ENCODE assay signal across 10 cellular contexts in the genomic region with DNA sequence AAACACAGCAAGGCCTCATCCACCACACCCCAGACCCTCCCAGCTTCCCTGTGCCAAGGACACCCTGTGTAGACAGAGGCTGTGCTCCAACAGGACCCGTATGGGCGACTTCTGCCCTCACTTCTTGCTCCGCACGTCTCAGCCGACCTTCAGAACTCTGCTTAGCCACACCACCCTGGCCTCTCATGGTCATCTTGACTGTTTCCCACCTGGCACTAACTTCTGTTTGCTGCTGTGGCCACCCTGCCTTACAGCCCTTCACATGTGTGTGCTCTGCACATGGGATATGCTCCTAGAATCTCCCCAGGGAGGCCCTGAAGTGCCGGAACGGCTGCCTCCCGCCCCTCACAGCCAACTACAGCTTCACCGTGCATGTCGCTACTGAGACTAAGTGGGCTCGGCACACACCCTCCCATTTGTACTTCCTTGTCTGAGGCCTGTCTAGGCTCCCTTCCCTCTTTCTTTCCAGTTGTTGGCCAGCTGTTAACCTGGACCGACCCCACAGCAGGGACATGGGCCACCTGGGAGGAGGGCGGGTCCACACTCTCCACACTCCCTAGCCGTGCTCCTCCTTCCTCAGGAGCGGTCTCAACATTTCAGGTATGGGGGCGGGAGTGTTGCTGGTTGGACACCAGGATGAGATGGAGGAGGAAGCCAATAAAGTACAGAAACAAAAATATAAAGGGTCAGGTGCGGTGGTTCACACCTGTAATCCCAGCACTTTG.
A peak's percentile ranks its signal among the peaks of the same experiment; 100 is the strongest.
DNase-seq lines count a peak whose midpoint lies in the region; ATAC-seq and TF ChIP-seq lines count a peak whose summit lies in the region.
"Had no signal": no experiment of that assay in that cellular context is flagged by ENCODE, and none has a peak within 500 bp of the region (broad histone marks: within the 10 kb centered on the region; RNA-seq: fewer than 3 reads in every experiment).

No MANE protein-coding gene starts in this region.

- H3K4me1 Mint-ChIP-seq in activated CD4-positive, alpha-beta memory T cell treated with anti-CD3 and anti-CD28 coated beads, Interleukin-2, amount 10 ng/mL, durations not matched to agents 7 days and 5 days, result peaks cover 24% of the 10 kb centered on the region
- peaks cover 5% of the 10 kb centered on the region for H3K4me1 Mint-ChIP-seq in activated CD4-positive, alpha-beta memory T cell treated with anti-CD3 and anti-CD28 coated beads for 36 hours (ENCODE audit: low read depth)
- peaks cover 38 to 56% of the 10 kb centered on the region in 2 donors for H3K4me1 Mint-ChIP-seq in stimulated activated naive B cell treated with anti-CD40 and anti-IgM and Interleukin-4, amounts not matched to agents 10 μg/mL and 1 μg/mL and 100 μg/mL, for 72 hours

- POLR2A ChIA-PET in activated CD4-positive, alpha-beta memory T cell treated with anti-CD3 and anti-CD28 coated beads, Interleukin-2, amount 10 ng/mL, durations not matched to agents 7 days and 5 days (lab: Charles Lee), result no interaction called here
- POLR2A ChIA-PET in activated CD4-positive, alpha-beta memory T cell treated with anti-CD3 and anti-CD28 coated beads for 36 hours (lab: Charles Lee), result no interaction called here

- CTCF ChIA-PET in activated CD4-positive, alpha-beta memory T cell treated with anti-CD3 and anti-CD28 coated beads, Interleukin-2, amount 10 ng/mL, durations not matched to agents 7 days and 5 days (lab: Charles Lee), result no interaction called here
- CTCF ChIA-PET in activated CD4-positive, alpha-beta memory T cell treated with anti-CD3 and anti-CD28 coated beads for 36 hours (lab: Charles Lee), result no interaction called here

- peak overlapping the region; percentile 6 for H3K27ac Mint-ChIP-seq in activated CD4-positive, alpha-beta memory T cell treated with anti-CD3 and anti-CD28 coated beads, Interleukin-2, amount 10 ng/mL, durations not matched to agents 7 days and 5 days
- H3K27ac Mint-ChIP-seq in activated CD4-positive, alpha-beta memory T cell treated with anti-CD3 and anti-CD28 coated beads for 36 hours, result no peak overlapping the region
- peak overlapping the region; percentile 94 for H3K27ac Mint-ChIP-seq in stimulated activated naive B cell treated with anti-CD40 and anti-IgM and Interleukin-4, amounts not matched to agents 10 μg/mL and 1 μg/mL and 100 μg/mL, for 72 hours

- DNase-seq in activated CD4-positive, alpha-beta memory T cell treated with anti-CD3 and anti-CD28 coated beads, Interleukin-2, amount 10 ng/mL, durations not matched to agents 7 days and 5 days, result no peak
- no peak for DNase-seq in activated CD4-positive, alpha-beta memory T cell treated with anti-CD3 and anti-CD28 coated beads for 36 hours
- DNase-seq in NCI-H345 (lab: John Stamatoyannopoulos, UW) (peak; percentile 67), NCI-H1930 (lab: John Stamatoyannopoulos, UW) (no peak), CD1c-positive myeloid dendritic cell (ENCODE audit: extremely low spot score) (no peak)
- no peak for DNase-seq in stimulated activated naive B cell treated with anti-CD40 and anti-IgM and Interleukin-4, amounts not matched to agents 10 μg/mL and 1 μg/mL and 100 μg/mL, for 72 hours
- DNase-seq: left cardiac atrium, SHP77 had no signal

- ATAC-seq in esophagus mucosa (peak; percentile 5), GM18505 (IDR thresholded peaks at IDR 0.05; ENCODE audit: unreplicated experiment) (no peak)
- no peak for ATAC-seq in stimulated activated naive B cell treated with anti-CD40 and anti-IgM and Interleukin-4, amounts not matched to agents 10 μg/mL and 1 μg/mL and 100 μg/mL, for 72 hours (replicated peaks)

- H3K27me3 Mint-ChIP-seq in activated CD4-positive, alpha-beta memory T cell treated with anti-CD3 and anti-CD28 coated beads, Interleukin-2, amount 10 ng/mL, durations not matched to agents 7 days and 5 days, result no peaks in the 10 kb centered on the region
- H3K27me3 Mint-ChIP-seq in activated CD4-positive, alpha-beta memory T cell treated with anti-CD3 and anti-CD28 coated beads for 36 hours, result no peaks in the 10 kb centered on the region
- no peaks in the 10 kb centered on the region for H3K27me3 Mint-ChIP-seq in stimulated activated naive B cell treated with anti-CD40 and anti-IgM and Interleukin-4, amounts not matched to agents 10 μg/mL and 1 μg/mL and 100 μg/mL, for 72 hours

- no peak overlapping the region for H3K4me3 Mint-ChIP-seq in activated CD4-positive, alpha-beta memory T cell treated with anti-CD3 and anti-CD28 coated beads, Interleukin-2, amount 10 ng/mL, durations not matched to agents 7 days and 5 days
- no peak overlapping the region for H3K4me3 Mint-ChIP-seq in activated CD4-positive, alpha-beta memory T cell treated with anti-CD3 and anti-CD28 coated beads for 36 hours
- peak overlapping the region in 1 of 2 donors; percentile 21 for H3K4me3 Mint-ChIP-seq in stimulated activated naive B cell treated with anti-CD40 and anti-IgM and Interleukin-4, amounts not matched to agents 10 μg/mL and 1 μg/mL and 100 μg/mL, for 72 hours

- H3K9me3 Mint-ChIP-seq in activated CD4-positive, alpha-beta memory T cell treated with anti-CD3 and anti-CD28 coated beads, Interleukin-2, amount 10 ng/mL, durations not matched to agents 7 days and 5 days, result no peaks in the 10 kb centered on the region
- H3K9me3 Mint-ChIP-seq in activated CD4-positive, alpha-beta memory T cell treated with anti-CD3 and anti-CD28 coated beads for 36 hours, result no peaks in the 10 kb centered on the region
- no peaks in the 10 kb centered on the region for H3K9me3 Mint-ChIP-seq in stimulated activated naive B cell treated with anti-CD40 and anti-IgM and Interleukin-4, amounts not matched to agents 10 μg/mL and 1 μg/mL and 100 μg/mL, for 72 hours

- no peak for TF ChIP-seq POLR2A in GM18505 (IDR thresholded peaks at IDR 0.05; ENCODE audit: borderline replicate concordance, extremely low read depth, insufficient read depth, insufficient read length)

- intact Hi-C loops in activated CD4-positive, alpha-beta memory T cell treated with anti-CD3 and anti-CD28 coated beads for 36 hours (cut with micrococcal nuclease), result loop anchor here (10.0 kb wide), 1 partner anchor 323 kb away; the partner anchor contains the start of gene APMAP

- H3K36me3 Mint-ChIP-seq in activated CD4-positive, alpha-beta memory T cell treated with anti-CD3 and anti-CD28 coated beads, Interleukin-2, amount 10 ng/mL, durations not matched to agents 7 days and 5 days (ENCODE audit: low read depth), result peaks cover 2% of the 10 kb centered on the region
- H3K36me3 Mint-ChIP-seq in activated CD4-positive, alpha-beta memory T cell treated with anti-CD3 and anti-CD28 coated beads for 36 hours, result peaks cover 3% of the 10 kb centered on the region
- peaks cover 35 to 43% of the 10 kb centered on the region in 2 donors for H3K36me3 Mint-ChIP-seq in stimulated activated naive B cell treated with anti-CD40 and anti-IgM and Interleukin-4, amounts not matched to agents 10 μg/mL and 1 μg/mL and 100 μg/mL, for 72 hours
